ENCODE assay signal across 8 cellular contexts in genomic region chr6:33578164-33578563, GRCh38. TPM values are rescaled to one million over a fixed set of nuclear protein-coding genes. Genes with fewer than 3 reads are reported as not detected.
DNase-seq lines count a peak whose midpoint lies in the region; ATAC-seq lines count a peak whose summit lies in the region.

No MANE protein-coding gene starts in this region.

- H3K27me3 Mint-ChIP-seq in stimulated activated naive CD8-positive, alpha-beta T cell treated with anti-CD3 and anti-CD28 coated beads, Interleukin-15, Interleukin-2, amounts not matched to agents 100 ng/mL and 50 ng/mL, for 24 hours, result no peaks in the 10 kb centered on the region
- no peaks in the 10 kb centered on the region for H3K27me3 Mint-ChIP-seq in activated naive CD8-positive, alpha-beta T cell treated with anti-CD3 and anti-CD28 coated beads, Interleukin-2, amount 10 ng/mL, durations not matched to agents 7 days and 5 days

- peak overlapping the region; percentile 88 for H3K4me3 ChIP-seq in mucosa of rectum (ENCODE audit: low read length in 2 of 2)

- ATAC-seq in stimulated activated naive CD8-positive, alpha-beta T cell treated with anti-CD3 and anti-CD28 coated beads, Interleukin-15, Interleukin-2, amounts not matched to agents 100 U/mL and 50 U/mL, for 24 hours, result no peak
- no peak for ATAC-seq in activated naive CD8-positive, alpha-beta T cell treated with anti-CD3 and anti-CD28 coated beads, Interleukin-2, amount 10 ng/mL, durations not matched to agents 7 days and 5 days (ENCODE audit: low read depth)

- H3K36me3 ChIP-seq in mucosa of rectum (ENCODE audit: control insufficient read depth in 2 of 2, insufficient read depth in 2 of 2, low read length in 2 of 2), result peaks cover 21 to 28% of the 10 kb centered on the region in 2 donors

- peaks cover 21 to 23% of the 10 kb centered on the region in 2 donors for H3K4me1 ChIP-seq in mucosa of rectum (ENCODE audit: control insufficient read depth in 2 of 2, insufficient read depth in 2 of 2, low read length in 2 of 2)

- in situ Hi-C loops in ACHN (cut with HindIII; ENCODE audit: low pct_ligation_motif_present, low pct_unique_long_range_greater_than_20kb, low sequenced_read_pairs), result no loop called here

- H3K4me1 Mint-ChIP-seq in stimulated activated naive CD8-positive, alpha-beta T cell treated with anti-CD3 and anti-CD28 coated beads, Interleukin-15, Interleukin-2, amounts not matched to agents 100 ng/mL and 50 ng/mL, for 24 hours (ENCODE audit: low read depth), result peaks cover 22% of the 10 kb centered on the region
- peaks cover 17% of the 10 kb centered on the region for H3K4me1 Mint-ChIP-seq in activated naive CD8-positive, alpha-beta T cell treated with anti-CD3 and anti-CD28 coated beads, Interleukin-2, amount 10 ng/mL, durations not matched to agents 7 days and 5 days

- no peak for DNase-seq in stimulated activated naive CD8-positive, alpha-beta T cell treated with anti-CD3 and anti-CD28 coated beads, Interleukin-15, Interleukin-2, amounts not matched to agents 100 U/mL and 50 U/mL, for 24 hours
- no peak for DNase-seq in activated naive CD8-positive, alpha-beta T cell treated with anti-CD3 and anti-CD28 coated beads, Interleukin-2, amount 10 ng/mL, durations not matched to agents 7 days and 5 days
- no peak for DNase-seq in ecto neural progenitor cell (ENCODE audit: low spot score)
- no peak for DNase-seq in ACHN
- no peak for DNase-seq in HCEC 1CT
- DNase-seq in DMS79 (lab: John Stamatoyannopoulos, UW), result no peak

- H3K9ac ChIP-seq in mucosa of rectum (ENCODE audit: low read depth in 1 of 2, low read length in 2 of 2), result peak overlapping the region; percentile 97

- no peaks in the 10 kb centered on the region for H3K9me3 ChIP-seq in mucosa of rectum (ENCODE audit: control insufficient read depth in 2 of 2, low read length in 2 of 2)

- no peaks in the 10 kb centered on the region for H3K27me3 ChIP-seq in mucosa of rectum (ENCODE audit: control insufficient read depth in 2 of 2, insufficient read depth in 2 of 2, low read length in 2 of 2)

- peaks cover 39% of the 10 kb centered on the region for H3K36me3 Mint-ChIP-seq in stimulated activated naive CD8-positive, alpha-beta T cell treated with anti-CD3 and anti-CD28 coated beads, Interleukin-15, Interleukin-2, amounts not matched to agents 100 ng/mL and 50 ng/mL, for 24 hours (ENCODE audit: low read depth)
- H3K36me3 Mint-ChIP-seq in activated naive CD8-positive, alpha-beta T cell treated with anti-CD3 and anti-CD28 coated beads, Interleukin-2, amount 10 ng/mL, durations not matched to agents 7 days and 5 days, result peaks cover 22% of the 10 kb centered on the region

- no peaks in the 10 kb centered on the region for H3K9me3 Mint-ChIP-seq in stimulated activated naive CD8-positive, alpha-beta T cell treated with anti-CD3 and anti-CD28 coated beads, Interleukin-15, Interleukin-2, amounts not matched to agents 100 ng/mL and 50 ng/mL, for 24 hours
- H3K9me3 Mint-ChIP-seq in activated naive CD8-positive, alpha-beta T cell treated with anti-CD3 and anti-CD28 coated beads, Interleukin-2, amount 10 ng/mL, durations not matched to agents 7 days and 5 days, result no peaks in the 10 kb centered on the region

- peak overlapping the region; percentile 91 for H3K27ac Mint-ChIP-seq in stimulated activated naive CD8-positive, alpha-beta T cell treated with anti-CD3 and anti-CD28 coated beads, Interleukin-15, Interleukin-2, amounts not matched to agents 100 ng/mL and 50 ng/mL, for 24 hours
- peak overlapping the region; percentile 99 for H3K27ac Mint-ChIP-seq in activated naive CD8-positive, alpha-beta T cell treated with anti-CD3 and anti-CD28 coated beads, Interleukin-2, amount 10 ng/mL, durations not matched to agents 7 days and 5 days

- peak overlapping the region; percentile 95 to 96 for H3K27ac ChIP-seq in mucosa of rectum (ENCODE audit: low read depth in 2 of 2, low read length in 2 of 2)

- H3K4me3 Mint-ChIP-seq in stimulated activated naive CD8-positive, alpha-beta T cell treated with anti-CD3 and anti-CD28 coated beads, Interleukin-15, Interleukin-2, amounts not matched to agents 100 ng/mL and 50 ng/mL, for 24 hours, result peak overlapping the region; percentile 87
- peak overlapping the region; percentile 99 for H3K4me3 Mint-ChIP-seq in activated naive CD8-positive, alpha-beta T cell treated with anti-CD3 and anti-CD28 coated beads, Interleukin-2, amount 10 ng/mL, durations not matched to agents 7 days and 5 days

- POLR2A ChIA-PET in activated naive CD8-positive, alpha-beta T cell treated with anti-CD3 and anti-CD28 coated beads, Interleukin-2, amount 10 ng/mL, durations not matched to agents 7 days and 5 days (lab: Charles Lee), result interaction anchor here (0.5 to 3.5 kb wide), 14 partner anchors 8 to 306 kb away, joined by 3 to 49 read pairs (median 6); partner anchors contain the start of genes ITPR3, RPS18, VPS52 and ZBTB9

RNA-seq across cellular contexts. Expression of gene BAK1, which starts 1.9 kb away (rescaled TPM):
- 10 to 100 TPM; 48.0 to 48.1 TPM for total RNA-seq in activated naive CD8-positive, alpha-beta T cell treated with anti-CD3 and anti-CD28 coated beads, Interleukin-2, amount 10 ng/mL, durations not matched to agents 7 days and 5 days

RNA-seq across cellular contexts. Expression of gene ITPR3, which starts 43.0 kb away (rescaled TPM):
- total RNA-seq in activated naive CD8-positive, alpha-beta T cell treated with anti-CD3 and anti-CD28 coated beads, Interleukin-2, amount 10 ng/mL, durations not matched to agents 7 days and 5 days, result 10 to 100 TPM; 61.4 to 61.8 TPM
